Comparison of ENCODE assay signal across 19 cellular contexts in the genomic region with DNA sequence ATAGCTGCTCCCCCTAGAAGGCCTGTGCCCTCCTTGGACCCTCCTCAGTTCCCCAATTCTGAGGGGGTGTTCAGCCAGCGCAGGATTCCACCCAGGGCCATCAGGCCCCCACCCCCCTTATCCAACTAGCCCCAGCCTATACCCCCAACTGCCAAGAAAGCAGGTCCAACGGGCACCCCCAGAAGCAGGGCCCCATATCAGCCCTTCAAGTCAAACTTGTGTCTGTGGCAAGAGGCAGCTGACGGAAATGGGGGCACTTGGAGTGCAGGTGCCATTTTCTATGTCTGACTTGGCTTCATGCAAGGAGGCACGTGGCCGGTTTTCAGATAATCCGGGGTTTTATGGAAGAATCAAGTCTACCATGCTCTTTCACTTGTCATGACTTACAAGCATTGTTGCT.
"Had no signal": no experiment of that assay in that cellular context is flagged by ENCODE, and none has a peak within 500 bp of the region (broad histone marks: within the 10 kb centered on the region; RNA-seq: fewer than 3 reads in every experiment).

No MANE protein-coding gene starts in this region.

- H3K27ac Mint-ChIP-seq: naive thymus-derived CD4-positive, alpha-beta T cell; nephron progenitor cell had no signal

- H3K36me3 Mint-ChIP-seq: naive thymus-derived CD4-positive, alpha-beta T cell had no signal

- FAIRE-seq: kidney, urothelium cell line had no signal

- DNase-seq: cortex of kidney; dorsolateral prefrontal cortex; effector CD8-positive, alpha-beta T cell; foreskin melanocyte; head of caudate nucleus; kidney; left colon; left ventricle myocardium superior; mesendoderm; naive thymus-derived CD4-positive, alpha-beta T cell; nephron progenitor cell; stimulated activated CD4-positive, alpha-beta T cell treated with anti-CD3 and anti-CD28 coated beads, Interleukin-2, amount 100 ng/mL, for 24 hours; stimulated activated CD4-positive, alpha-beta T cell treated with anti-CD3 and anti-CD28 coated beads, Interleukin-4, amount 100 ng/mL, for 4 hours; stimulated activated naive CD4-positive, alpha-beta T cell treated with Interleukin-2 at 50 U/mL for 16 hours; trophoblast cell had no signal

- H3K9me3 Mint-ChIP-seq: naive thymus-derived CD4-positive, alpha-beta T cell; nephron progenitor cell had no signal

- H3K4me3 Mint-ChIP-seq: naive thymus-derived CD4-positive, alpha-beta T cell; nephron progenitor cell had no signal

- H3K27ac ChIP-seq: dorsolateral prefrontal cortex, hepatocyte had no signal

- ATAC-seq: left colon, left ventricle myocardium superior, sciatic nerve had no signal

- H3K4me1 Mint-ChIP-seq: nephron progenitor cell had no signal

- H3K4me3 ChIP-seq: dorsolateral prefrontal cortex, hepatocyte, lung had no signal
